22 cellular contexts compared by ENCODE assay signal in the genomic region with DNA sequence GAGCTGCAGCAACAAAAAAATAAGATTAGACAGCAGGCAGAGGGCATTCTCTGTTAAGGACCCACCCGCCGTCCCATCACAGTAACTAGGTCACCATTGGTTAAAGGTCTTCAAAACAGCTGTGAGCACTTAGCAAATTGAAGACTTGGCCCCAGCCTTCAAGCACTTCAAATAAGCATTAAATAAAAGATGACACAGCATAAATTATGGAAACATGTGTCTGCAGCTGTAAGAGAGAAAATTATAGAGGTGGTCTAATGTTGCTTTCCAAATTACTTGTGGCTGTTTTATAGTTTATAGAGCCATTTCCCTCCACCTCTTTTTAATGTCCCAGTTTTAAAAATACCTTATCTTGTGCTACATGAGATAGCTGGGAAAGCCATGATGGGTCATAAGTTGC.
DNase-seq lines count a peak whose midpoint lies in the region; ATAC-seq and TF ChIP-seq lines count a peak whose summit lies in the region.
"Had no signal": no experiment of that assay in that cellular context is flagged by ENCODE, and none has a peak within 500 bp of the region (broad histone marks: within the 10 kb centered on the region; RNA-seq: fewer than 3 reads in every experiment).

No MANE protein-coding gene starts in this region.

- H3K4me1 Mint-ChIP-seq in stimulated activated memory B cell treated with anti-CD40 and anti-IgM and Interleukin-4, amounts not matched to agents 10 μg/mL and 1 μg/mL and 100 μg/mL, for 72 hours: no peaks in the 10 kb centered on the region
- H3K4me1 Mint-ChIP-seq: B cell had no signal

- H3K36me3 Mint-ChIP-seq in stimulated activated memory B cell treated with anti-CD40 and anti-IgM and Interleukin-4, amounts not matched to agents 10 μg/mL and 1 μg/mL and 100 μg/mL, for 72 hours: no peaks in the 10 kb centered on the region
- H3K36me3 Mint-ChIP-seq: CD8-positive, alpha-beta T cell had no signal

- peaks cover 52% of the 10 kb centered on the region for H3K4me1 ChIP-seq in left ventricle myocardium inferior

- DNase-seq in left ventricle myocardium inferior: no peak
- no peak for DNase-seq in Right ventricle myocardium inferior (ENCODE audit: missing footprints)
- DNase-seq in DMS79 (lab: John Stamatoyannopoulos, UW): peak; percentile 16
- peak; percentile 78 for DNase-seq in NCI-H2227 treated with DMSO at 0.1 percent for 48 hours (lab: John Stamatoyannopoulos, UW)
- peak; percentile 38 for DNase-seq in retina
- no peak for DNase-seq in NCI-H345 treated with DMSO at 0.1 percent for 48 hours (lab: John Stamatoyannopoulos, UW; ENCODE audit: unreplicated experiment)
- DNase-seq: Caco-2; CD8-positive, alpha-beta T cell; GF-D8; GOT3; HFFc6; MM.1S; NCI-H1417 treated with DMSO at 0.1 percent for 48 hours; NCI-H187; NCI-H2081 treated with DMSO at 0.1 percent for 48 hours; NCI-H526 treated with DMSO at 0.1 percent for 48 hours had no signal

- H3K27me3 ChIP-seq in left ventricle myocardium inferior (ENCODE audit: low read depth): no peaks in the 10 kb centered on the region

- H3K27ac ChIP-seq in left ventricle myocardium inferior (replicated peaks): peak overlapping the region; percentile 53
- H3K27ac ChIP-seq: C4-2B, KMS-11 had no signal

- no peak overlapping the region for H3K27ac Mint-ChIP-seq in stimulated activated memory B cell treated with anti-CD40 and anti-IgM and Interleukin-4, amounts not matched to agents 10 μg/mL and 1 μg/mL and 100 μg/mL, for 72 hours
- H3K27ac Mint-ChIP-seq: B cell; CD8-positive, alpha-beta T cell; HFFc6 had no signal

- TF ChIP-seq CTCF in left ventricle myocardium inferior (IDR thresholded peaks at IDR 0.05; ENCODE audit: borderline replicate concordance): no peak

- H3K9me3 Mint-ChIP-seq in stimulated activated memory B cell treated with anti-CD40 and anti-IgM and Interleukin-4, amounts not matched to agents 10 μg/mL and 1 μg/mL and 100 μg/mL, for 72 hours: no peaks in the 10 kb centered on the region
- H3K9me3 Mint-ChIP-seq: CD8-positive, alpha-beta T cell; HFFc6 had no signal

- intact Hi-C loops in left ventricle myocardium inferior (cut with micrococcal nuclease) (no loop called here), Right ventricle myocardium inferior (cut with DNase I) (loop anchor here (5.0 kb wide), 1 partner anchor 56 kb away; no protein-coding TSS in a partner anchor)

- peaks cover 25% of the 10 kb centered on the region for H3K36me3 ChIP-seq in left ventricle myocardium inferior
- H3K36me3 ChIP-seq: HAP-1 had no signal

- H3K9me3 ChIP-seq in left ventricle myocardium inferior (replicated peaks): no peaks in the 10 kb centered on the region
- H3K9me3 ChIP-seq: Caco-2, HAP-1 had no signal

- H3K4me3 Mint-ChIP-seq in stimulated activated memory B cell treated with anti-CD40 and anti-IgM and Interleukin-4, amounts not matched to agents 10 μg/mL and 1 μg/mL and 100 μg/mL, for 72 hours: no peak overlapping the region
- H3K4me3 Mint-ChIP-seq: B cell; CD8-positive, alpha-beta T cell; HFFc6 had no signal

- no peak for ATAC-seq in Right ventricle myocardium inferior
- ATAC-seq in stimulated activated memory B cell treated with anti-CD40 and anti-IgM and Interleukin-4, amounts not matched to agents 10 μg/mL and 1 μg/mL and 100 μg/mL, for 72 hours: no peak
- ATAC-seq: CD8-positive, alpha-beta T cell; SK-N-SH treated with all-trans-retinoic acid at 6 μM for 48 hours had no signal

- no peak overlapping the region for H3K4me3 ChIP-seq in left ventricle myocardium inferior
- H3K4me3 ChIP-seq: HAP-1 had no signal

- H3K27me3 Mint-ChIP-seq in stimulated activated memory B cell treated with anti-CD40 and anti-IgM and Interleukin-4, amounts not matched to agents 10 μg/mL and 1 μg/mL and 100 μg/mL, for 72 hours: peaks cover 8% of the 10 kb centered on the region

Comparison
In these comparisons a context has a peak if more than half of its experiments do, and no peak if none do; other contexts are left out.
1. DNase-seq: peak in DMS79 (single experiment), NCI-H2227 treated with DMSO at 0.1 percent for 48 hours (single experiment) and retina (single experiment); none in left ventricle myocardium inferior (single experiment), Right ventricle myocardium inferior (single experiment) and NCI-H345 treated with DMSO at 0.1 percent for 48 hours (single experiment).